22 cellular contexts compared by ENCODE assay signal in the genomic region with DNA sequence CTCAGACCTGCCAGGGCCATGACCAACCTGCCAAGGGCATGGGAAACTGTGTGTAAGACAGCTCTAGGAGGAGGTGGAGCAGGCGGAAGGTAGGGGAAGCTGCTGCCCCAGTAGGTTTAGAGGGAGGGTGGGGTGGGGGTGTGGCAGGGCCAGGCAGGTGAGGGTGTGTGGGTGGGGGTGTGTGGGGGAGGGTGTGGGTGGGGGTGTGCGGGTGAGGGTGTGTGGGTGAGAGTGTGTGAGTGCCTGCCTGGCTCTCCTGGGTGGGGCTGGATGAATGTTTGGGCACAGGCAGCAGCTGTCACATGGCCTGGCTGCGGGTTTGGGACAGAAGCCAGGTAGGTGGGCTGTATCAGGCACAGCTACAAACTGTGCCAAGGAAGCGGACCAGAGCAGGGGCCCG. TPM values are rescaled to one million over a fixed set of nuclear protein-coding genes. Genes with fewer than 3 reads are reported as not detected.
A peak's percentile ranks its signal among the peaks of the same experiment; 100 is the strongest.
DNase-seq lines count a peak whose midpoint lies in the region; ATAC-seq and TF ChIP-seq lines count a peak whose summit lies in the region.
"Had no signal": no experiment of that assay in that cellular context is flagged by ENCODE, and none has a peak within 500 bp of the region (broad histone marks: within the 10 kb centered on the region; RNA-seq: fewer than 3 reads in every experiment).

No MANE protein-coding gene starts in this region.

- H3K4me1 ChIP-seq in PC-9 (replicated peaks; ENCODE audit: insufficient read depth) (peaks cover 60% of the 10 kb centered on the region), transverse colon (peaks cover 0 to 26% (median 10%) of the 10 kb centered on the region in 4 donors)
- H3K4me1 ChIP-seq: HAP-1, right atrium auricular region had no signal

- in situ Hi-C loops in transverse colon (cut with MboI; ENCODE audit: low pct_ligation_motif_present in 1 of 4, low pct_unique_long_range_greater_than_20kb in 1 of 4, low sequenced_read_pairs in 3 of 4): no loop called here

- no peak for TF ChIP-seq EP300 in transverse colon (IDR thresholded peaks at IDR 0.05; ENCODE audit: low read depth)

- ATAC-seq in left colon (peak; percentile 79), GM19467 (IDR thresholded peaks at IDR 0.05; ENCODE audit: unreplicated experiment) (no peak)
- ATAC-seq: A549, HepG2, left ventricle myocardium superior, Right ventricle myocardium inferior had no signal

- H3K36me3 ChIP-seq in PC-9 (ENCODE audit: low read depth) (no peaks in the 10 kb centered on the region), transverse colon (no peaks in the 10 kb centered on the region), H7 (replicated peaks; ENCODE audit: control insufficient read depth, insufficient read depth, low read length) (no peaks in the 10 kb centered on the region)
- H3K36me3 ChIP-seq: esophagus muscularis mucosa, HAP-1, right atrium auricular region had no signal

- H3K9me2 ChIP-seq in PC-9 (ENCODE audit: insufficient read depth): no peaks in the 10 kb centered on the region

- peak overlapping the region; percentile 40; the same call in 1 of the 2 replicates for H3K4me2 ChIP-seq in PC-9
- H3K4me2 ChIP-seq: A549 had no signal

- H3K27ac ChIP-seq in PC-9 (no peak overlapping the region), transverse colon (peak overlapping the region in 3 of 4 donors; percentile 38 to 53 (median 42))
- H3K27ac ChIP-seq: A549, C4-2B, esophagus muscularis mucosa, right atrium auricular region had no signal

- 31 to 42% methylated on average over 2 to 4 of the region's 5 CpGs for WGBS in transverse colon (ENCODE audit: low coverage in 1 of 2), 2 donors

- H3K79me2 ChIP-seq in PC-9 (ENCODE audit: low read depth): no peaks in the 10 kb centered on the region

- TF ChIP-seq CTCF in PC-9 (conservative IDR thresholded peaks at IDR 0.05) (no peak), transverse colon (IDR thresholded peaks at IDR 0.05) (no peak)

- no peak overlapping the region for H2AFZ ChIP-seq in PC-9

- POLR2A ChIA-PET in PC-9 (lab: Charles Lee; ENCODE audit: unreplicated experiment): interaction anchor here (0.6 kb wide), 1 partner anchor 100 kb away, joined by 4 read pairs; a partner anchor contains a TSS

- no peak overlapping the region for H3K4me3 ChIP-seq in PC-9
- no peak overlapping the region for H3K4me3 ChIP-seq in transverse colon
- H3K4me3 ChIP-seq in H7 (ENCODE audit: insufficient read depth, low read depth, low read length): no peak overlapping the region
- H3K4me3 ChIP-seq: A549, esophagus muscularis mucosa, HAP-1, right atrium auricular region had no signal

- peaks cover 38% of the 10 kb centered on the region for H3F3A ChIP-seq in PC-9 (ENCODE audit: insufficient read depth, low read depth)

- CTCF ChIA-PET in PC-9 (lab: Charles Lee): no interaction called here

- no peaks in the 10 kb centered on the region for H4K20me1 ChIP-seq in PC-9 (ENCODE audit: insufficient read depth)

- intact Hi-C loops in PC-9 (cut with micrococcal nuclease; ENCODE audit: unreplicated experiment): no loop called here
- intact Hi-C loops in left colon (cut with DNase I, micrococcal nuclease): no loop called here
- intact Hi-C loops in transverse colon (cut with DNase I; ENCODE audit: low total_unique reads): no loop called here

- TF ChIP-seq POLR2A in transverse colon (IDR thresholded peaks at IDR 0.05): no peak

- H3K27me3 ChIP-seq in PC-9 (ENCODE audit: insufficient read depth, low read depth) (no peaks in the 10 kb centered on the region), transverse colon (no peaks in the 10 kb centered on the region), H7 (ENCODE audit: control insufficient read depth, insufficient read depth, low read length) (no peaks in the 10 kb centered on the region)
- H3K27me3 ChIP-seq: right atrium auricular region had no signal

- H3K9me3 ChIP-seq in PC-9 (ENCODE audit: insufficient read depth, low read depth) (no peaks in the 10 kb centered on the region), transverse colon (no peaks in the 10 kb centered on the region)
- H3K9me3 ChIP-seq: A549, esophagus muscularis mucosa, HAP-1, right atrium auricular region had no signal

- no TSS peak for BruUV-seq in PC-9 (replicated peaks; lab: Mats Ljungman, UMichigan)

- peak; percentile 27 for DNase-seq in NCI-H345 (lab: John Stamatoyannopoulos, UW)
- no peak for DNase-seq in NCI-H345 treated with DMSO at 0.1 percent for 48 hours (lab: John Stamatoyannopoulos, UW; ENCODE audit: unreplicated experiment)
- peak; percentile 49 to 67 for DNase-seq in PC-9
- DNase-seq in left colon: peak; percentile 75 to 81
- DNase-seq in transverse colon: peak; percentile 78
- no peak for DNase-seq in ecto neural progenitor cell (ENCODE audit: low spot score)
- no peak for DNase-seq in H7
- DNase-seq: activated CD4-positive, alpha-beta T cell treated with anti-CD3 and anti-CD28 coated beads for 48 hours; activated CD8-positive, alpha-beta memory T cell treated with anti-CD3 and anti-CD28 coated beads, Interleukin-2, amount 50 U/mL, for 4 hours; DMS153; left ventricle myocardium superior; NCI-H187; NCI-H510A treated with DMSO at 0.1 percent for 48 hours; SW 1271 had no signal

RNA-seq across cellular contexts. Expression of a gene that starts 8.8 kb away (rescaled TPM):
- total RNA-seq in PC-9 (2021) (0.81 and 1.1 TPM in 2 replicates), left colon (1 to 10 TPM in 1 of 2 donors, under 1 TPM in 1; 0.95 to 2.3 TPM), transverse colon (1 to 10 TPM in 2 of 4 donors, under 1 TPM in 2; 0.55 to 2.6 (median 1.2) TPM)
- 32.0 and 36.5 TPM in 2 replicates for total RNA-seq in H7 (2014; rRNA removed; shearing (Covaris generic))
- total RNA-seq: HepG2 had no signal

RNA-seq across cellular contexts. Expression of a gene that starts 26.3 kb away (rescaled TPM):
- total RNA-seq in PC-9 (2021) (30.3 and 35.1 TPM in 2 replicates), left colon (10 to 100 TPM; 39.1 to 40.6 TPM), transverse colon (100 to 1,000 TPM in 1 of 4 donors, 10 to 100 TPM in 3; 36.7 to 149 (median 37.8) TPM)
- 38.2 and 51.3 TPM in 2 replicates for total RNA-seq in H7 (2014; rRNA removed; shearing (Covaris generic))

RNA-seq across cellular contexts. Expression of a gene that starts 49.2 kb away (rescaled TPM):
- 221 and 229 TPM in 2 replicates for total RNA-seq in PC-9 (2021)
- 10 to 100 TPM; 56.9 to 63.9 TPM for total RNA-seq in left colon
- 100 to 1,000 TPM in 2 of 4 donors, 10 to 100 TPM in 2; 28.1 to 116 (median 96.7) TPM for total RNA-seq in transverse colon
- total RNA-seq in H7 (2014; rRNA removed; shearing (Covaris generic)): 254 and 275 TPM in 2 replicates

Comparison
In these comparisons a context has a peak if more than half of its experiments do, and no peak if none do; other contexts are left out.
1. DNase-seq: peak in NCI-H345 (single experiment), PC-9 (2 of 2), left colon (2 of 2) and transverse colon (single experiment); none in NCI-H345 treated with DMSO at 0.1 percent for 48 hours (single experiment), ecto neural progenitor cell (single experiment) and H7 (single experiment).